Comparison of ENCODE assay signal across 24 cellular contexts in genomic region chr1:218658294-218658693, GRCh38.
DNase-seq lines count a peak whose midpoint lies in the region; ATAC-seq and TF ChIP-seq lines count a peak whose summit lies in the region.
"Had no signal": no experiment of that assay in that cellular context is flagged by ENCODE, and none has a peak within 500 bp of the region (broad histone marks: within the 10 kb centered on the region; RNA-seq: fewer than 3 reads in every experiment).

No MANE protein-coding gene starts in this region.

- H3K4me2 ChIP-seq in GM23248 (ENCODE audit: unreplicated experiment), result peak overlapping the region; percentile 23
- H3K4me2 ChIP-seq: hepatocyte had no signal

- no peak overlapping the region for H2AFZ ChIP-seq in GM23248
- H2AFZ ChIP-seq: hepatocyte had no signal

- no peak overlapping the region for H3K4me3 ChIP-seq in GM23248
- H3K4me3 ChIP-seq in retinal pigment epithelial cell (ENCODE audit: low read length), result no peak overlapping the region
- no peak overlapping the region for H3K4me3 ChIP-seq in stomach
- H3K4me3 ChIP-seq: hepatocyte, K562, lung, tibial artery had no signal

- ATAC-seq in SK-N-SH treated with all-trans-retinoic acid at 6 μM for 48 hours (peak; percentile 6; the same call in 2 of the 3 replicates), HG02973 (IDR thresholded peaks at IDR 0.05; ENCODE audit: unreplicated experiment) (no peak)
- ATAC-seq: K562; stimulated activated naive CD8-positive, alpha-beta T cell treated with anti-CD3 and anti-CD28 coated beads, Interleukin-15, Interleukin-2, amounts not matched to agents 100 U/mL and 50 U/mL, for 24 hours had no signal

- in situ Hi-C loops in GM23248 (cut with MboI), result no loop called here

- intact Hi-C loops in stomach (cut with DNase I; ENCODE audit: low total_unique reads), result no loop called here

- no peaks in the 10 kb centered on the region for H3K9me2 ChIP-seq in GM23248 (ENCODE audit: insufficient read depth)

- no peak for TF ChIP-seq EP300 in stomach (IDR thresholded peaks at IDR 0.05)

- no peak for TF ChIP-seq POLR2A in stomach (IDR thresholded peaks at IDR 0.05)

- H3K79me2 ChIP-seq in GM23248 (ENCODE audit: insufficient read depth), result no peaks in the 10 kb centered on the region
- H3K79me2 ChIP-seq: hepatocyte had no signal

- WGBS in GM23248 (ENCODE audit: low coverage in 1 of 2, low lambda C conversion rate in 2 of 2, missing lambda C conversion rate in 2 of 2), 2 experiments, result 92 to 97% methylated on average over 2 of the region's 2 CpGs
- WGBS in stomach, 5 donors, result 88 to 98% (median 95%) methylated on average over 2 of the region's 2 CpGs

- peaks cover 41% of the 10 kb centered on the region for H3K4me1 ChIP-seq in GM23248 (ENCODE audit: insufficient read depth)
- no peaks in the 10 kb centered on the region for H3K4me1 ChIP-seq in stomach
- H3K4me1 ChIP-seq: BE2C had no signal

- TF ChIP-seq CTCF in retinal pigment epithelial cell (conservative IDR thresholded peaks at IDR 0.05; ENCODE audit: low read depth, low read length), result peak; percentile 21
- no peak for TF ChIP-seq CTCF in stomach (IDR thresholded peaks at IDR 0.05)

- no peaks in the 10 kb centered on the region for H3K36me3 ChIP-seq in GM23248 (ENCODE audit: low read depth)
- H3K36me3 ChIP-seq in stomach, result no peaks in the 10 kb centered on the region
- H3K36me3 ChIP-seq: BE2C, neutrophil, tibial artery had no signal

- H3K9ac ChIP-seq in GM23248, result no peak overlapping the region

- peak; percentile 32 for DNase-seq in GM23248
- peak; percentile 50 for DNase-seq in glomerular visceral epithelial cell (ENCODE audit: extremely low spot score)
- DNase-seq in retinal pigment epithelial cell (ENCODE audit: low read depth), result no peak
- DNase-seq in stomach, result no peak
- no peak for DNase-seq in NCI-H774 (lab: John Stamatoyannopoulos, UW)
- DNase-seq in NCI-H2081 (lab: John Stamatoyannopoulos, UW), result no peak
- DNase-seq: activated CD4-positive, alpha-beta memory T cell treated with anti-CD3 and anti-CD28 coated beads, Interleukin-2, amount 10 ng/mL, durations not matched to agents 7 days and 5 days; activated gamma-delta T cell treated with Interleukin-2 at 50 U/mL for 16 hours; activated T-cell treated with anti-CD3 and anti-CD28 coated beads for 4 hours; BE2C; NCI-H1436; NCI-H524; stimulated activated CD4-positive, alpha-beta T cell treated with anti-CD3 and anti-CD28 coated beads, Interleukin-12 subunit alpha, Interleukin-12 subunit beta, amount 100 ng/mL, for 4 hours; stimulated activated CD4-positive, alpha-beta T cell treated with anti-CD3 and anti-CD28 coated beads, Interleukin-4, amount 100 ng/mL, for 4 hours; stimulated activated naive CD8-positive, alpha-beta T cell treated with anti-CD3 and anti-CD28 coated beads, Interleukin-15, Interleukin-2, amounts not matched to agents 100 U/mL and 50 U/mL, for 24 hours; T-helper 9 cell; tibial artery had no signal

- H3K27ac ChIP-seq in GM23248 (no peak overlapping the region), stomach (no peak overlapping the region)
- H3K27ac ChIP-seq: hepatocyte, neutrophil, RWPE1, tibial artery had no signal

- H3F3A ChIP-seq in GM23248 (ENCODE audit: insufficient read depth), result peaks cover 32% of the 10 kb centered on the region

- H3K27me3 ChIP-seq in GM23248 (replicated peaks; ENCODE audit: insufficient read depth) (no peaks in the 10 kb centered on the region), stomach (no peaks in the 10 kb centered on the region)
- H3K27me3 ChIP-seq: BE2C, hepatocyte, neutrophil, tibial artery had no signal

- no peaks in the 10 kb centered on the region for H4K20me1 ChIP-seq in GM23248 (ENCODE audit: insufficient read depth)

- no peaks in the 10 kb centered on the region for H3K9me3 ChIP-seq in GM23248 (ENCODE audit: low read depth)
- H3K9me3 ChIP-seq in stomach, result no peaks in the 10 kb centered on the region
- H3K9me3 ChIP-seq: BE2C, neutrophil, tibial artery had no signal

TF ChIP-seq in SK-N-SH treated with all-trans-retinoic acid at 6 μM for 48 hours, 23 proteins besides CTCF, POLR2A, EP300 and RAD21:
- TF ChIP-seq SNAI2 (CRISPR knock-in tag; IDR thresholded peaks at IDR 0.05), result no peak

Comparison
In these comparisons a context has a peak if more than half of its experiments do, and no peak if none do; other contexts are left out.
1. DNase-seq: peak in GM23248 (single experiment) and glomerular visceral epithelial cell (single experiment); none in retinal pigment epithelial cell (single experiment), stomach (single experiment), NCI-H774 (single experiment) and NCI-H2081 (0 of 2).